Comparison of ENCODE assay signal across 8 cellular contexts in the genomic region with DNA sequence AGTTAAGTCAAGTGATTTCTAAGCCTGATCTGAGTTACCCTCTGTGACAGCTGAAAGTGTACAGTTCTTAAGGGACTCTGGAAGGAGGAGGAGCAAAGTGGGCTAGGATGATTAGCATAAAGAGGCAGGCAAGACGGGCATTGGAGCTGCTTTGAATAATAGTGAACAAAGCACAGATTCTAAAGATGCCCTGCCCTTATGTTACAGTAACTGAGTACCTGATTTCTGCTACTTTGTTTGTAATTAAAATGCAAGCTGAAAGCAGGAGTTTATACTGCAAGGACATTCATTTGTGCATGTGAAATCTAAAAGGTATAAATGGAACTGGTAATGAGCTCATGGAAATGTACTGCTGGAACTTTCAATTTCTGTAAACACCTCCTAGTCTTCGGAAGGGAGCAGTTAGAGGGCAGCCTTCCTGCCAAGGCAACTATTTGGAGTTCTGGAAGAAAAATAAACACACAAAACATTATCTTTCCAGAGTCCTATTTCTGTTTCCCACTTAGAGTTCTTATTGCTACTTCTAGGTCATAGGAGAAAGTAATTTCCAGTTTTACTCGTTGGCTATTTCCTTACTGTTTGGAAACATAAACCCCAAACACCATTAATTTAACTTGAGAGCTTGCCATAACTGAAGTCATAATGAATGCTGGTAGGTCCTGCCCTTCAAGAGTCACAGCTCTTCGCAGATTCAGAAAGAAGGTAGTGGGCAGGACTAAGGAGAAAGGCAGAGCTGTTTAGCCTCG.
DNase-seq lines count a peak whose midpoint lies in the region; ATAC-seq and TF ChIP-seq lines count a peak whose summit lies in the region.

Gene RANBP3L (minus strand): TSS at position 45 of the 746 bp plus-strand sequence. CDS start 486 bp downstream, outside the sequence.

- no peak within 1 kb of the TSS for H3K4me3 ChIP-seq in RWPE2 (ENCODE audit: severe bottlenecking)

- no peak for TF ChIP-seq CTCF in RWPE2 (IDR thresholded peaks at IDR 0.05; ENCODE audit: poor library complexity, severe bottlenecking)

- no peaks in the 10 kb centered on the region for H3K27me3 ChIP-seq in RWPE2 (ENCODE audit: insufficient read depth, poor library complexity, severe bottlenecking)

- H3K4me1 ChIP-seq in RWPE2 (ENCODE audit: insufficient read depth, poor library complexity, severe bottlenecking), result no peaks in the 10 kb centered on the region

- no peaks in the 10 kb centered on the region for H3K36me3 ChIP-seq in RWPE2 (ENCODE audit: low read depth)

- no peaks in the 10 kb centered on the region for H3K9me3 ChIP-seq in RWPE2 (ENCODE audit: severe bottlenecking)

- ATAC-seq in RWPE2 (ENCODE audit: low read depth), result peak; percentile 61
- ATAC-seq in GM18861 (IDR thresholded peaks at IDR 0.05; ENCODE audit: unreplicated experiment), result no peak

- CTCF ChIA-PET in HEK293T (lab: Yijun Ruan, JAX), result interaction anchor here (0.5 to 3.2 kb wide), 6 partner anchors 11 to 223 kb away, joined by 3 to 18 read pairs (median 6); no protein-coding TSS in a partner anchor

- no peak within 1 kb of the TSS for H3K27ac ChIP-seq in RWPE2 (ENCODE audit: poor library complexity, severe bottlenecking)

- TF ChIP-seq POLR2A in erythroblast (IDR thresholded peaks at IDR 0.05; ENCODE audit: low read length), result no peak

- POLR2A ChIA-PET in HEK293T (lab: Yijun Ruan, JAX), result interaction anchor here (0.9 to 1.1 kb wide), 2 partner anchors 60 to 151 kb away, joined by 3 to 4 read pairs; partner anchors contain the start of gene NADK2

- DNase-seq in HEK293T (ENCODE audit: extremely low spot score) (peak; percentile 44), RWPE2 (ENCODE audit: low spot score) (no peak), globus pallidus (ENCODE audit: low spot score) (peak; percentile 29), retina (peak; percentile 52), GDM1 (lab: John Stamatoyannopoulos, UW) (no peak), erythroblast (lab: John Stamatoyannopoulos, UW) (no peak), SKM-1 (lab: John Stamatoyannopoulos, UW; ENCODE audit: unreplicated experiment) (no peak)

TF ChIP-seq in HEK293T, 16 proteins besides CTCF, POLR2A, EP300 and RAD21:
- TF ChIP-seq L3MBTL2 (conservative IDR thresholded peaks at IDR 0.05), result no peak
- TF ChIP-seq FOXK2 (IDR thresholded peaks at IDR 0.05), result no peak

Comparison
In these comparisons a context has a peak if more than half of its experiments do, and no peak if none do; other contexts are left out.
1. DNase-seq: peak in HEK293T (single experiment), globus pallidus (single experiment) and retina (single experiment); none in RWPE2 (single experiment), GDM1 (single experiment), erythroblast (0 of 2) and SKM-1 (single experiment).